Comparison of ENCODE assay signal across 29 cellular contexts in the genomic region with DNA sequence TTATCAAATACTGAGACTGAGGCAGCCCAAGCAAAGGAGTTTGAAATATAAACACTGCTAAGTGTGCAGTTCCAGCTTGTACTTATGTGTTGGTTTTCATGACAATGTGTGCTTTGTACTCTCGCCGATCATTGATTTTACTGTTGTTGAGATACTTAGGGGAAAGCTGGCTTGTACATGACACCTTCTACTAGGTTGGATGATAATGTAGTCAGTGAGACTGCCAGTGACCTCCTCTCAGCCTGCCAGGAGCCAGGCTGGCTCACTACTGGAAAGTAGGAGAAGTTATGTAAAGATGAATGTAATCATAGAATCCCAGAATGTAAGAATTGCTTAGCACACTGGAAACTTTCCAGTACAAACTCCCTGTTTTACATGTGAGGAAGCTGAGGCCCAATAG.
"Had no signal": no experiment of that assay in that cellular context is flagged by ENCODE, and none has a peak within 500 bp of the region (broad histone marks: within the 10 kb centered on the region; RNA-seq: fewer than 3 reads in every experiment).

No MANE protein-coding gene starts in this region.

- H3K4me3 Mint-ChIP-seq: activated CD8-positive, alpha-beta T cell treated with anti-CD3 and anti-CD28 coated beads, Interleukin-2, amount 10 ng/mL, durations not matched to agents 7 days and 5 days; activated naive CD4-positive, alpha-beta T cell treated with anti-CD3 and anti-CD28 coated beads, Interleukin-2, amount 50 U/mL, for 24 hours; IgD-negative memory B cell; T-cell; WTC11 had no signal

- H3K9me3 ChIP-seq: ascending aorta, MG63 had no signal

- H3K27me3 ChIP-seq: ascending aorta, MG63 had no signal

- H3K4me1 ChIP-seq: ascending aorta had no signal

- H3K9me3 Mint-ChIP-seq: activated naive CD4-positive, alpha-beta T cell treated with anti-CD3 and anti-CD28 coated beads, Interleukin-2, amount 50 U/mL, for 24 hours; IgD-negative memory B cell; T-cell; WTC11 had no signal

- DNase-seq: activated CD4-positive, alpha-beta T cell treated with anti-CD3 and anti-CD28 coated beads for 48 hours; activated CD4-positive, alpha-beta T cell treated with anti-CD3 and anti-CD28 coated beads, Interleukin-2, amount 50 U/mL, for 4 hours; activated CD4-positive, CD25-positive, alpha-beta regulatory T cell treated with anti-CD3 and anti-CD28 coated beads, Interleukin-2, amount 50 U/mL, for 72 hours; activated CD8-positive, alpha-beta memory T cell treated with anti-CD3 and anti-CD28 coated beads, Interleukin-2, amount 50 U/mL, for 48 hours; activated CD8-positive, alpha-beta T cell treated with anti-CD3 and anti-CD28 coated beads, Interleukin-2, amount 10 ng/mL, durations not matched to agents 7 days and 5 days; activated naive CD4-positive, alpha-beta T cell; activated T-cell treated with anti-CD3 and anti-CD28 coated beads, Interleukin-2, amount 50 U/mL, for 1 hour; KG1; MG63; MV-4-11; NCI-H1092 treated with DMSO at 0.1 percent for 48 hours; NCI-H1417 treated with DMSO at 0.1 percent for 48 hours; NCI-H1694; NCI-H2029; NCI-H2107; NCI-H2171 treated with DMSO at 0.1 percent for 48 hours; NCI-H345; NCI-H510A; NCI-H526 treated with DMSO at 0.1 percent for 48 hours; OCI-M1; RPMI8226; T-cell had no signal

- H3K36me3 ChIP-seq: ascending aorta, MG63 had no signal

- ATAC-seq: activated CD8-positive, alpha-beta T cell treated with anti-CD3 and anti-CD28 coated beads, Interleukin-2, amount 10 ng/mL, durations not matched to agents 7 days and 5 days; Panc1; Right ventricle myocardium inferior; T-cell; WTC11 had no signal

- H3K27ac ChIP-seq: ascending aorta, SK-N-MC had no signal

- H3K4me1 Mint-ChIP-seq: activated naive CD4-positive, alpha-beta T cell treated with anti-CD3 and anti-CD28 coated beads, Interleukin-2, amount 50 U/mL, for 24 hours; IgD-negative memory B cell; T-cell had no signal

- H3K27me3 Mint-ChIP-seq: activated naive CD4-positive, alpha-beta T cell treated with anti-CD3 and anti-CD28 coated beads, Interleukin-2, amount 50 U/mL, for 24 hours; IgD-negative memory B cell had no signal

- H3K36me3 Mint-ChIP-seq: activated naive CD4-positive, alpha-beta T cell treated with anti-CD3 and anti-CD28 coated beads, Interleukin-2, amount 50 U/mL, for 24 hours; IgD-negative memory B cell; T-cell; WTC11 had no signal

- H3K4me3 ChIP-seq: ascending aorta, MG63, SK-N-MC had no signal

- H3K27ac Mint-ChIP-seq: activated CD8-positive, alpha-beta T cell treated with anti-CD3 and anti-CD28 coated beads, Interleukin-2, amount 10 ng/mL, durations not matched to agents 7 days and 5 days; activated naive CD4-positive, alpha-beta T cell treated with anti-CD3 and anti-CD28 coated beads, Interleukin-2, amount 50 U/mL, for 24 hours; IgD-negative memory B cell; T-cell; WTC11 had no signal
